ENCODE assay signal across 23 cellular contexts in genomic region chr1:83928396-83928795, GRCh38.
"Had no signal": no experiment of that assay in that cellular context is flagged by ENCODE, and none has a peak within 500 bp of the region (broad histone marks: within the 10 kb centered on the region; RNA-seq: fewer than 3 reads in every experiment).

No MANE protein-coding gene starts in this region.

- H3K4me3 ChIP-seq: gastrocnemius medialis, pancreas, transverse colon, uterus had no signal

- H3K9me3 ChIP-seq: gastrocnemius medialis, neutrophil, pancreas, transverse colon, uterus had no signal

- H3K36me3 ChIP-seq: gastrocnemius medialis, neutrophil, pancreas, transverse colon, uterus had no signal

- H3K4me1 ChIP-seq: gastrocnemius medialis, uterus had no signal

- ATAC-seq: activated CD4-positive, alpha-beta T cell treated with anti-CD3 and anti-CD28 coated beads for 36 hours; activated naive CD4-positive, alpha-beta T cell treated with anti-CD3 and anti-CD28 coated beads, Interleukin-2, amount 50 U/mL, for 72 hours; gastrocnemius medialis; natural killer cell; T-cell; WTC11 had no signal

- H3K27ac ChIP-seq: epithelial cell of prostate, gastrocnemius medialis, neutrophil, pancreas, transverse colon, uterus had no signal

- DNase-seq: activated CD4-positive, alpha-beta T cell treated with anti-CD3 and anti-CD28 coated beads for 36 hours; activated CD4-positive, alpha-beta T cell treated with anti-CD3 and anti-CD28 coated beads, Interleukin-2, amount 50 U/mL, for 48 hours; activated gamma-delta T cell treated with Interleukin-2 at 50 U/mL for 16 hours; activated T-cell treated with anti-CD3 and anti-CD28 coated beads for 4 hours; caudate nucleus; endodermal cell; gastrocnemius medialis; head of caudate nucleus; mesendoderm; natural killer cell; pancreas; stimulated activated CD4-positive, alpha-beta T cell treated with anti-CD3 and anti-CD28 coated beads, Interleukin-12 subunit alpha, Interleukin-12 subunit beta, amount 100 ng/mL, for 4 hours; stimulated activated CD4-positive, alpha-beta T cell treated with anti-CD3 and anti-CD28 coated beads, Interleukin-1b, Interleukin-23, amount 100 ng/mL, for 48 hours; stimulated activated CD8-positive, alpha-beta memory T cell treated with anti-CD3 and anti-CD28 coated beads, Interleukin-4, amount 100 ng/mL, for 48 hours; stimulated activated naive CD4-positive, alpha-beta T cell; substantia nigra; T-cell; transverse colon; uterus had no signal

- H3K27me3 ChIP-seq: gastrocnemius medialis, neutrophil, pancreas, transverse colon, uterus had no signal
